22 cellular contexts compared by ENCODE assay signal in the genomic region with DNA sequence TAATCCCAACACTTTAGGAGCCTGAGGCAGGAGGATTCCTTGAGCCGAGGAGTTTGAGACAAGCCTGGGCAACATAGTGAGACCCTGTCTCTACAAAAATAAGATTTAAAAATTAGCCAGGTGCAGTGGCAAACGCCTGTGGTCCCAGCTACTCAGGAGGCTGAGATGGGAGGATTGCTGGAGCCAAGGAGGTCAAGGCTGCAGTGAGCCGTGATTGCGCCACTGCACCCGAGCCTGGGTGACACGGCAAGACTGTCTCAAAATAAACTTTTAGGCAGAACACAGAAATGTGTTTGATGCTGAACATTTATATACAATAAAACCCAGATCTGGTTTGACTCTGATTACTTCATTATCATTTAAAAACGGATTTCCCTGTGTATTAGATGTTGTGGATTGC. TPM values are rescaled to one million over a fixed set of nuclear protein-coding genes. Genes with fewer than 3 reads are reported as not detected.
A peak's percentile ranks its signal among the peaks of the same experiment; 100 is the strongest.
DNase-seq lines count a peak whose midpoint lies in the region; ATAC-seq and TF ChIP-seq lines count a peak whose summit lies in the region.
"Had no signal": no experiment of that assay in that cellular context is flagged by ENCODE, and none has a peak within 500 bp of the region (broad histone marks: within the 10 kb centered on the region; RNA-seq: fewer than 3 reads in every experiment).

No MANE protein-coding gene starts in this region.

- peak overlapping the region; percentile 98 for H3K27ac Mint-ChIP-seq in activated naive CD4-positive, alpha-beta T cell treated with anti-CD3 and anti-CD28 coated beads for 36 hours
- peak overlapping the region; percentile 93 for H3K27ac Mint-ChIP-seq in activated CD4-positive, alpha-beta memory T cell treated with anti-CD3 and anti-CD28 coated beads, Interleukin-2, amount 10 ng/mL, durations not matched to agents 7 days and 5 days
- H3K27ac Mint-ChIP-seq in stimulated activated effector memory CD8-positive, alpha-beta T cell treated with anti-CD3 and anti-CD28 coated beads, Interleukin-12 subunit alpha, Interleukin-12 subunit beta, amount 100 ng/mL, for 72 hours, result peak overlapping the region; percentile 83

- H3K9me3 Mint-ChIP-seq in activated naive CD4-positive, alpha-beta T cell treated with anti-CD3 and anti-CD28 coated beads for 36 hours, result no peaks in the 10 kb centered on the region
- no peaks in the 10 kb centered on the region for H3K9me3 Mint-ChIP-seq in activated CD4-positive, alpha-beta memory T cell treated with anti-CD3 and anti-CD28 coated beads, Interleukin-2, amount 10 ng/mL, durations not matched to agents 7 days and 5 days
- H3K9me3 Mint-ChIP-seq in stimulated activated effector memory CD8-positive, alpha-beta T cell treated with anti-CD3 and anti-CD28 coated beads, Interleukin-12 subunit alpha, Interleukin-12 subunit beta, amount 100 ng/mL, for 72 hours, result no peaks in the 10 kb centered on the region
- H3K9me3 Mint-ChIP-seq: activated naive CD8-positive, alpha-beta T cell treated with anti-CD3 and anti-CD28 coated beads, Interleukin-2, amount 10 ng/mL, durations not matched to agents 7 days and 5 days had no signal

- no peaks in the 10 kb centered on the region for H3K9me3 ChIP-seq in A673 (ENCODE audit: low read depth, low read length, poor library complexity, severe bottlenecking)
- H3K9me3 ChIP-seq: A549, body of pancreas, left ventricle myocardium inferior, mucosa of descending colon, Peyer's patch had no signal

- POLR2A ChIA-PET in activated CD4-positive, alpha-beta memory T cell treated with anti-CD3 and anti-CD28 coated beads, Interleukin-2, amount 10 ng/mL, durations not matched to agents 7 days and 5 days (lab: Charles Lee), result interaction anchor here (1.8 to 2.0 kb wide), 2 partner anchors 21 to 42 kb away, joined by 5 to 7 read pairs; partner anchors contain the start of gene DNLZ
- POLR2A ChIA-PET in A673 (lab: Charles Lee; ENCODE audit: low non-redundant PET), result no interaction called here

- no peak overlapping the region for H3K27ac ChIP-seq in A673 (ENCODE audit: low read depth, low read length, poor library complexity, severe bottlenecking)
- H3K27ac ChIP-seq: A549, body of pancreas, left ventricle myocardium inferior had no signal

- H3K27me3 Mint-ChIP-seq in activated naive CD4-positive, alpha-beta T cell treated with anti-CD3 and anti-CD28 coated beads for 36 hours (ENCODE audit: low read depth), result no peaks in the 10 kb centered on the region
- H3K27me3 Mint-ChIP-seq in activated CD4-positive, alpha-beta memory T cell treated with anti-CD3 and anti-CD28 coated beads, Interleukin-2, amount 10 ng/mL, durations not matched to agents 7 days and 5 days, result no peaks in the 10 kb centered on the region
- H3K27me3 Mint-ChIP-seq: activated naive CD8-positive, alpha-beta T cell treated with anti-CD3 and anti-CD28 coated beads, Interleukin-2, amount 10 ng/mL, durations not matched to agents 7 days and 5 days had no signal

- H3K4me1 ChIP-seq in A673 (ENCODE audit: insufficient read depth, low read length, poor library complexity, severe bottlenecking), result peaks cover 2% of the 10 kb centered on the region

- no peaks in the 10 kb centered on the region for H3K27me3 ChIP-seq in A673 (replicated peaks; ENCODE audit: insufficient read depth, low read depth, low read length, poor library complexity)
- H3K27me3 ChIP-seq: body of pancreas, Peyer's patch had no signal

- CTCF ChIA-PET in activated naive CD4-positive, alpha-beta T cell treated with anti-CD3 and anti-CD28 coated beads for 36 hours (lab: Charles Lee), result no interaction called here
- CTCF ChIA-PET in activated CD4-positive, alpha-beta memory T cell treated with anti-CD3 and anti-CD28 coated beads, Interleukin-2, amount 10 ng/mL, durations not matched to agents 7 days and 5 days (lab: Charles Lee), result no interaction called here
- CTCF ChIA-PET in A673 (lab: Charles Lee), result no interaction called here

- H3K4me3 ChIP-seq in A673 (ENCODE audit: low read depth, low read length, poor library complexity, severe bottlenecking), result no peak overlapping the region
- H3K4me3 ChIP-seq: A549, body of pancreas, left ventricle myocardium inferior, mucosa of descending colon, Peyer's patch had no signal

- TF ChIP-seq CTCF in A673 (conservative IDR thresholded peaks at IDR 0.05; ENCODE audit: low read depth, low read length), result no peak

- no peak overlapping the region for H3K4me3 Mint-ChIP-seq in activated naive CD4-positive, alpha-beta T cell treated with anti-CD3 and anti-CD28 coated beads for 36 hours
- H3K4me3 Mint-ChIP-seq in activated CD4-positive, alpha-beta memory T cell treated with anti-CD3 and anti-CD28 coated beads, Interleukin-2, amount 10 ng/mL, durations not matched to agents 7 days and 5 days, result no peak overlapping the region
- peak overlapping the region; percentile 76 for H3K4me3 Mint-ChIP-seq in stimulated activated effector memory CD8-positive, alpha-beta T cell treated with anti-CD3 and anti-CD28 coated beads, Interleukin-12 subunit alpha, Interleukin-12 subunit beta, amount 100 ng/mL, for 72 hours
- H3K4me3 Mint-ChIP-seq: CD14-positive monocyte had no signal

- no peak for ATAC-seq in stimulated activated effector memory CD8-positive, alpha-beta T cell treated with anti-CD3 and anti-CD28 coated beads, Interleukin-12 subunit alpha, Interleukin-12 subunit beta, amount 100 ng/mL, for 72 hours
- no peak for ATAC-seq in GM18909 (IDR thresholded peaks at IDR 0.05; ENCODE audit: poor library complexity, unreplicated experiment)
- ATAC-seq: A549, body of pancreas, mucosa of descending colon, SK-N-SH treated with all-trans-retinoic acid at 6 μM for 48 hours had no signal

- peaks cover 63% of the 10 kb centered on the region for H3K36me3 Mint-ChIP-seq in activated naive CD4-positive, alpha-beta T cell treated with anti-CD3 and anti-CD28 coated beads for 36 hours (ENCODE audit: low read depth)
- peaks cover 61% of the 10 kb centered on the region for H3K36me3 Mint-ChIP-seq in activated CD4-positive, alpha-beta memory T cell treated with anti-CD3 and anti-CD28 coated beads, Interleukin-2, amount 10 ng/mL, durations not matched to agents 7 days and 5 days (ENCODE audit: low read depth)
- peaks cover 80% of the 10 kb centered on the region for H3K36me3 Mint-ChIP-seq in stimulated activated effector memory CD8-positive, alpha-beta T cell treated with anti-CD3 and anti-CD28 coated beads, Interleukin-12 subunit alpha, Interleukin-12 subunit beta, amount 100 ng/mL, for 72 hours

- DNase-seq in activated naive CD4-positive, alpha-beta T cell treated with anti-CD3 and anti-CD28 coated beads for 36 hours, result no peak
- no peak for DNase-seq in activated naive CD4-positive, alpha-beta T cell treated with anti-CD3 and anti-CD28 coated beads, Interleukin-2, amount 50 U/mL, for 16 hours
- DNase-seq in activated CD4-positive, alpha-beta memory T cell treated with anti-CD3 and anti-CD28 coated beads, Interleukin-2, amount 10 ng/mL, durations not matched to agents 7 days and 5 days, result no peak
- DNase-seq in stimulated activated effector memory CD8-positive, alpha-beta T cell treated with anti-CD3 and anti-CD28 coated beads, Interleukin-12 subunit alpha, Interleukin-12 subunit beta, amount 100 ng/mL, for 72 hours (ENCODE audit: low spot score in 2 of 2), result no peak
- DNase-seq in A673 (ENCODE audit: low spot score), result no peak
- DNase-seq: activated CD8-positive, alpha-beta memory T cell treated with anti-CD3 and anti-CD28 coated beads, Interleukin-2, amount 50 U/mL, for 4 hours; activated naive CD8-positive, alpha-beta T cell treated with anti-CD3 and anti-CD28 coated beads, Interleukin-2, amount 10 ng/mL, durations not matched to agents 7 days and 5 days; body of pancreas; head of caudate nucleus; Kasumi-1; left ventricle myocardium inferior; mucosa of descending colon; NCI-H1092; NCI-H2029 treated with DMSO at 0.1 percent for 48 hours; NCI-H446 treated with DMSO at 0.1 percent for 48 hours; nucleus accumbens; Peyer's patch; stimulated activated CD4-positive, alpha-beta T cell treated with anti-CD3 and anti-CD28 coated beads, Interleukin-4, amount 100 ng/mL, for 4 hours had no signal

- peaks cover 78% of the 10 kb centered on the region for H3K4me1 Mint-ChIP-seq in activated naive CD4-positive, alpha-beta T cell treated with anti-CD3 and anti-CD28 coated beads for 36 hours (ENCODE audit: low read depth)
- peaks cover 78% of the 10 kb centered on the region for H3K4me1 Mint-ChIP-seq in activated CD4-positive, alpha-beta memory T cell treated with anti-CD3 and anti-CD28 coated beads, Interleukin-2, amount 10 ng/mL, durations not matched to agents 7 days and 5 days
- H3K4me1 Mint-ChIP-seq in stimulated activated effector memory CD8-positive, alpha-beta T cell treated with anti-CD3 and anti-CD28 coated beads, Interleukin-12 subunit alpha, Interleukin-12 subunit beta, amount 100 ng/mL, for 72 hours, result peaks cover 62% of the 10 kb centered on the region

- peaks cover 54% of the 10 kb centered on the region for H3K36me3 ChIP-seq in A673 (ENCODE audit: insufficient read depth, low read length, poor library complexity, severe bottlenecking)

- no TSS peak for BruUV-seq in A673 (replicated peaks; lab: Mats Ljungman, UMichigan)

- intact Hi-C loops in activated naive CD4-positive, alpha-beta T cell treated with anti-CD3 and anti-CD28 coated beads for 36 hours (cut with micrococcal nuclease), result loop anchor here (2.0 kb wide), 2 partner anchors 33 to 161 kb away; partner anchors contain the start of genes INPP5E and QSOX2
- intact Hi-C loops in A673 (cut with micrococcal nuclease; ENCODE audit: unreplicated experiment), result no loop called here

RNA-seq across cellular contexts. Expression of gene ENTR1, which starts 4.9 kb away (rescaled TPM):
- 10 to 100 TPM; 85.7 to 91.6 TPM for total RNA-seq in activated naive CD4-positive, alpha-beta T cell treated with anti-CD3 and anti-CD28 coated beads for 36 hours
- total RNA-seq in activated CD4-positive, alpha-beta memory T cell treated with anti-CD3 and anti-CD28 coated beads, Interleukin-2, amount 10 ng/mL, durations not matched to agents 7 days and 5 days, result 10 to 100 TPM; 49.2 to 54.9 TPM
- total RNA-seq in A673 (2021), result 135 and 146 TPM in 2 replicates

RNA-seq across cellular contexts. Expression of gene PMPCA, which starts 5.0 kb away (rescaled TPM):
- 10 to 100 TPM; 69.2 to 73.7 TPM for total RNA-seq in activated naive CD4-positive, alpha-beta T cell treated with anti-CD3 and anti-CD28 coated beads for 36 hours
- total RNA-seq in activated CD4-positive, alpha-beta memory T cell treated with anti-CD3 and anti-CD28 coated beads, Interleukin-2, amount 10 ng/mL, durations not matched to agents 7 days and 5 days, result 10 to 100 TPM; 56.6 to 62.2 TPM
- total RNA-seq in A673 (2021), result 84.1 and 94.8 TPM in 2 replicates

RNA-seq across cellular contexts. Expression of gene SNAPC4, which starts 5.5 kb away (rescaled TPM):
- 10 to 100 TPM; 12.3 to 14.1 TPM for total RNA-seq in activated naive CD4-positive, alpha-beta T cell treated with anti-CD3 and anti-CD28 coated beads for 36 hours
- 1 to 10 TPM; 8.8 TPM for total RNA-seq in activated CD4-positive, alpha-beta memory T cell treated with anti-CD3 and anti-CD28 coated beads, Interleukin-2, amount 10 ng/mL, durations not matched to agents 7 days and 5 days
- total RNA-seq in A673 (2021), result 22.9 and 24.8 TPM in 2 replicates

RNA-seq across cellular contexts. Expression of gene CARD9, which starts 32.0 kb away (rescaled TPM):
- total RNA-seq in activated naive CD4-positive, alpha-beta T cell treated with anti-CD3 and anti-CD28 coated beads for 36 hours, result under 1 TPM; 0.12 to 0.22 TPM
- 1 to 10 TPM in 1 of 2 experiments, under 1 TPM in 1; 0.55 to 1.3 TPM for total RNA-seq in activated CD4-positive, alpha-beta memory T cell treated with anti-CD3 and anti-CD28 coated beads, Interleukin-2, amount 10 ng/mL, durations not matched to agents 7 days and 5 days
- 4.8 and 5.4 TPM in 2 replicates for total RNA-seq in A673 (2021)

RNA-seq across cellular contexts. Expression of gene INPP5E, which starts 34.2 kb away (rescaled TPM):
- 10 to 100 TPM; 13.9 to 14.8 TPM for total RNA-seq in activated naive CD4-positive, alpha-beta T cell treated with anti-CD3 and anti-CD28 coated beads for 36 hours
- 10 to 100 TPM; 19.5 to 21.6 TPM for total RNA-seq in activated CD4-positive, alpha-beta memory T cell treated with anti-CD3 and anti-CD28 coated beads, Interleukin-2, amount 10 ng/mL, durations not matched to agents 7 days and 5 days
- 26.2 and 27.7 TPM in 2 replicates for total RNA-seq in A673 (2021)
